Comparison of ENCODE assay signal across 28 cellular contexts in genomic region chr1:32388641-32389040, GRCh38. TPM values are rescaled to one million over a fixed set of nuclear protein-coding genes. Genes with fewer than 3 reads are reported as not detected.
"Had no signal": no experiment of that assay in that cellular context is flagged by ENCODE, and none has a peak within 500 bp of the region (broad histone marks: within the 10 kb centered on the region; RNA-seq: fewer than 3 reads in every experiment).

No MANE protein-coding gene starts in this region.

- DNase-seq: activated CD4-positive, alpha-beta T cell treated with anti-CD3 and anti-CD28 coated beads, Interleukin-2, amount 10 ng/mL, durations not matched to agents 24 days and 14 days; activated CD4-positive, alpha-beta T cell treated with anti-CD3 and anti-CD28 coated beads, Interleukin-2, amount 50 U/mL, for 4 hours; activated CD8-positive, alpha-beta T cell treated with anti-CD3 and anti-CD28 coated beads for 36 hours; activated effector memory CD4-positive, alpha-beta T cell treated with anti-CD3 and anti-CD28 coated beads, Interleukin-2, amount 50 U/mL, for 16 hours; activated naive CD4-positive, alpha-beta T cell; activated naive CD8-positive, alpha-beta T cell treated with anti-CD3 and anti-CD28 coated beads, Interleukin-2, amount 10 ng/mL, durations not matched to agents 7 days and 5 days; activated T-cell treated with anti-CD3 and anti-CD28 coated beads, Interleukin-2, amount 50 U/mL, for 1 hour; activated T-cell treated with anti-CD3 and anti-CD28 coated beads, Interleukin-2, amount 50 U/mL, for 72 hours; amygdala; Kasumi-1; KG1; MG63; NCI-H1048; NCI-H1436 treated with DMSO at 0.1 percent for 48 hours; NCI-H1694 treated with DMSO at 0.1 percent for 48 hours; NCI-H2029 treated with DMSO at 0.1 percent for 48 hours; NCI-H2107; NCI-H345; NCI-H524 treated with DMSO at 0.1 percent for 48 hours; PC-3; Peyer's patch; RPMI8226; SHP77 treated with DMSO at 0.1 percent for 48 hours; SK-N-SH had no signal

- ATAC-seq: activated CD8-positive, alpha-beta T cell treated with anti-CD3 and anti-CD28 coated beads for 36 hours; activated T-cell treated with anti-CD3 and anti-CD28 coated beads, Interleukin-2, amount 50 U/mL, for 72 hours; activated T-helper 17 cell treated with anti-CD3 and anti-CD28 coated beads, Interleukin-2, amount 50 U/mL, for 72 hours; PC-3 had no signal

- H3K27me3 ChIP-seq: ascending aorta, cardiac muscle cell, MG63, Peyer's patch, SJSA1 had no signal

- H3K9me3 ChIP-seq: ascending aorta, MG63, Peyer's patch, SJSA1, SK-N-SH had no signal

- H3K4me3 ChIP-seq: ascending aorta, cardiac muscle cell, MG63, Peyer's patch, SJSA1 had no signal

- H3K27ac ChIP-seq: ascending aorta, cardiac muscle cell, Peyer's patch, SJSA1 had no signal

RNA-seq across cellular contexts. Expression of gene TSSK3, which starts 26.3 kb away (rescaled TPM):
- total RNA-seq: PC-3, SJSA1 had no signal
